In genomic region chr15:64092864-64093626, GRCh38 we compare ENCODE assay signal across 8 cellular contexts. TPM values are rescaled to one million over a fixed set of nuclear protein-coding genes. Genes with fewer than 3 reads are reported as not detected.
DNase-seq lines count a peak whose midpoint lies in the region; ATAC-seq and TF ChIP-seq lines count a peak whose summit lies in the region.

No MANE protein-coding gene starts in this region.

- POLR2A ChIA-PET in HEK293T (lab: Yijun Ruan, JAX) = interaction anchor here (0.8 to 2.2 kb wide), 13 partner anchors 10 to 904 kb away, joined by 3 to 8 read pairs (median 5); partner anchors contain the start of gene PPIB

- CTCF ChIA-PET in HEK293T (lab: Yijun Ruan, JAX) = interaction anchor here (0.7 to 1.0 kb wide), 2 partner anchors 24 to 60 kb away, joined by 3 to 4 read pairs; no protein-coding TSS in a partner anchor
- CTCF ChIA-PET in activated CD8-positive, alpha-beta memory T cell treated with anti-CD3 and anti-CD28 coated beads, Interleukin-2, amount 10 ng/mL, durations not matched to agents 7 days and 5 days (lab: Charles Lee) = interaction anchor here (0.8 to 4.2 kb wide), 16 partner anchors 12 to 878 kb away, joined by 3 to 19 read pairs (median 5); partner anchors contain the start of genes PPIB, TRIP4 and USP3

- TF ChIP-seq CTCF in fibroblast of mammary gland (conservative IDR thresholded peaks at IDR 0.05; ENCODE audit: control insufficient read depth, insufficient read depth, low read depth, low read length) = no peak
- TF ChIP-seq CTCF in natural killer cell (IDR thresholded peaks at IDR 0.05) = no peak
- no peak for TF ChIP-seq CTCF in uterus (IDR thresholded peaks at IDR 0.05)

- no peaks in the 10 kb centered on the region for H3K27me3 Mint-ChIP-seq in activated CD8-positive, alpha-beta memory T cell treated with anti-CD3 and anti-CD28 coated beads, Interleukin-2, amount 10 ng/mL, durations not matched to agents 7 days and 5 days
- H3K27me3 Mint-ChIP-seq in natural killer cell (ENCODE audit: low read depth in 2 of 2) = no peaks in the 10 kb centered on the region

- peaks cover 23% of the 10 kb centered on the region for H3K36me3 Mint-ChIP-seq in activated CD8-positive, alpha-beta memory T cell treated with anti-CD3 and anti-CD28 coated beads, Interleukin-2, amount 10 ng/mL, durations not matched to agents 7 days and 5 days
- H3K36me3 Mint-ChIP-seq in natural killer cell = no peaks in the 10 kb centered on the region

- no peak for TF ChIP-seq POLR2A in uterus (IDR thresholded peaks at IDR 0.05)

- peak overlapping the region; percentile 98 for H3K27ac Mint-ChIP-seq in activated CD8-positive, alpha-beta memory T cell treated with anti-CD3 and anti-CD28 coated beads, Interleukin-2, amount 10 ng/mL, durations not matched to agents 7 days and 5 days
- peak overlapping the region; percentile 98 to 99 for H3K27ac Mint-ChIP-seq in natural killer cell

- no peaks in the 10 kb centered on the region for H3K9me3 Mint-ChIP-seq in activated CD8-positive, alpha-beta memory T cell treated with anti-CD3 and anti-CD28 coated beads, Interleukin-2, amount 10 ng/mL, durations not matched to agents 7 days and 5 days (ENCODE audit: low read depth)
- no peaks in the 10 kb centered on the region for H3K9me3 Mint-ChIP-seq in natural killer cell

- H3K9me3 ChIP-seq in uterus = no peaks in the 10 kb centered on the region

- intact Hi-C loops in natural killer cell (cut with micrococcal nuclease) (loop anchor here (1.0 to 10.0 kb wide), 3 partner anchors 70 to 898 kb away; partner anchors contain the start of gene PPIB), uterus (cut with DNase I; ENCODE audit: low total_unique reads) (no loop called here)

- H3K4me3 Mint-ChIP-seq in activated CD8-positive, alpha-beta memory T cell treated with anti-CD3 and anti-CD28 coated beads, Interleukin-2, amount 10 ng/mL, durations not matched to agents 7 days and 5 days = peak overlapping the region; percentile 99
- H3K4me3 Mint-ChIP-seq in natural killer cell = peak overlapping the region; percentile 100

- H3K36me3 ChIP-seq in uterus = no peaks in the 10 kb centered on the region

- H3K4me1 Mint-ChIP-seq in activated CD8-positive, alpha-beta memory T cell treated with anti-CD3 and anti-CD28 coated beads, Interleukin-2, amount 10 ng/mL, durations not matched to agents 7 days and 5 days = peaks cover 61% of the 10 kb centered on the region
- peaks cover 61 to 67% of the 10 kb centered on the region in 2 donors for H3K4me1 Mint-ChIP-seq in natural killer cell

- DNase-seq in EH (ENCODE audit: low read depth) (peak; percentile 59), HEK293T (ENCODE audit: extremely low spot score) (peak; percentile 17), NCI-H2227 treated with DMSO at 0.1 percent for 48 hours (lab: John Stamatoyannopoulos, UW) (peak; percentile 30), fibroblast of mammary gland (ENCODE audit: low read depth) (peak; percentile 51), natural killer cell (peak; percentile 36), uterus (peak; percentile 29 to 32), cerebellar nuclear complex (lab: John Stamatoyannopoulos, UW) (no peak)
- DNase-seq in activated CD8-positive, alpha-beta memory T cell treated with anti-CD3 and anti-CD28 coated beads, Interleukin-2, amount 10 ng/mL, durations not matched to agents 7 days and 5 days = peak; percentile 78

- peak overlapping the region; percentile 90 to 96 for H3K27ac ChIP-seq in uterus

- peaks cover 6 to 7% of the 10 kb centered on the region in 2 donors for H3K4me1 ChIP-seq in uterus

- peak; percentile 5 for ATAC-seq in activated CD8-positive, alpha-beta memory T cell treated with anti-CD3 and anti-CD28 coated beads, Interleukin-2, amount 10 ng/mL, durations not matched to agents 7 days and 5 days
- ATAC-seq in natural killer cell = no peak

- H3K27me3 ChIP-seq in uterus = no peaks in the 10 kb centered on the region

- H3K4me3 ChIP-seq in fibroblast of mammary gland (ENCODE audit: control insufficient read depth, low read depth, low read length) = peak overlapping the region; percentile 79
- H3K4me3 ChIP-seq in uterus = peak overlapping the region; percentile 77 to 91

TF ChIP-seq in HEK293T, 16 proteins besides CTCF, POLR2A, EP300 and RAD21:
- TF ChIP-seq SP1 (IDR thresholded peaks at IDR 0.05) (no peak), FOXA1 (IDR thresholded peaks at IDR 0.05) (no peak), ZNF384 (IDR thresholded peaks at IDR 0.05) (no peak), CTBP1 (IDR thresholded peaks at IDR 0.05; ENCODE audit: borderline replicate concordance) (no peak)

RNA-seq across cellular contexts. Expression of gene CIAO2A, which starts 0.6 kb away (rescaled TPM):
- total RNA-seq in activated CD8-positive, alpha-beta memory T cell treated with anti-CD3 and anti-CD28 coated beads, Interleukin-2, amount 10 ng/mL, durations not matched to agents 7 days and 5 days = 10 to 100 TPM; 66.4 to 80.2 TPM
- total RNA-seq in natural killer cell (10 to 100 TPM; 20.2 to 23.9 (median 22.9) TPM), uterus (10 to 100 TPM; 21.4 to 53.8 (median 34.3) TPM)

RNA-seq across cellular contexts. Expression of gene SNX1, which starts 2.7 kb away (rescaled TPM):
- total RNA-seq in activated CD8-positive, alpha-beta memory T cell treated with anti-CD3 and anti-CD28 coated beads, Interleukin-2, amount 10 ng/mL, durations not matched to agents 7 days and 5 days = 100 to 1,000 TPM; 108 to 114 TPM
- total RNA-seq in natural killer cell (100 to 1,000 TPM; 110 to 141 (median 111) TPM), uterus (100 to 1,000 TPM in 2 of 4 donors, 10 to 100 TPM in 2; 74.5 to 178 (median 95.5) TPM)

RNA-seq across cellular contexts. Expression of gene DAPK2, which starts 46.8 kb away (rescaled TPM):
- 10 to 100 TPM; 14.1 to 15.0 TPM for total RNA-seq in activated CD8-positive, alpha-beta memory T cell treated with anti-CD3 and anti-CD28 coated beads, Interleukin-2, amount 10 ng/mL, durations not matched to agents 7 days and 5 days
- total RNA-seq in natural killer cell (10 to 100 TPM in 1 of 3 donors, 1 to 10 TPM in 2; 3.7 to 25.3 (median 6.0) TPM), uterus (1 to 10 TPM in 3 of 4 donors, under 1 TPM in 1; 0.88 to 5.3 (median 1.4) TPM)

RNA-seq across cellular contexts. Expression of gene SNX22, which starts 58.5 kb away (rescaled TPM):
- under 1 TPM; 0.21 to 0.35 TPM for total RNA-seq in activated CD8-positive, alpha-beta memory T cell treated with anti-CD3 and anti-CD28 coated beads, Interleukin-2, amount 10 ng/mL, durations not matched to agents 7 days and 5 days
- total RNA-seq in natural killer cell (under 1 TPM; 0.41 to 0.80 (median 0.75) TPM), uterus (1 to 10 TPM in 1 of 4 donors, under 1 TPM in 1, not detected in 2; 0.55 to 1.7 TPM)

Comparison
In these comparisons a context has a peak if more than half of its experiments do, and no peak if none do; other contexts are left out.
1. DNase-seq: peak in EH (single experiment), HEK293T (single experiment), NCI-H2227 treated with DMSO at 0.1 percent for 48 hours (single experiment), activated CD8-positive, alpha-beta memory T cell treated with anti-CD3 and anti-CD28 coated beads, Interleukin-2, amount 10 ng/mL, durations not matched to agents 7 days and 5 days (single experiment), fibroblast of mammary gland (single experiment), natural killer cell (single experiment) and uterus (2 of 2); none in cerebellar nuclear complex (0 of 2).